22 cellular contexts compared by ENCODE assay signal in the genomic region with DNA sequence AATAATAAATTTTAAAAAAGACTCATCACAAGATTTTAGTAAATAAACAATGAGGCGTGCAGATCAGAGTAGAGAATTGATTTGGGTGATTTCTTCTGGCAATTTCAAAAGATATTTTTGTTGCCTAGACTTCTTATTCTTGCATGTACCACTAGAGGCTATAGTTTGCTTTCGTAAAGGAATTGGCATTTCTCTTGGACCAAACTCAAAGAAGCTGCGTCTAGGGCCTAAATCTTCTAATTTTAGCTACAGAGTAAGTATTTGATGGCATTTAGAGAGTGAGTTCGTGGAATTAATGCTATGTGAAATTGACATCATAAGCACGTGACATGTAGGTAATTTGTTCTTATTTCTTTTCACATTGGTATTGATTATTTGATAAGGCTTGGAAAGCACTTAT. TPM values are rescaled to one million over a fixed set of nuclear protein-coding genes. Genes with fewer than 3 reads are reported as not detected.
A peak's percentile ranks its signal among the peaks of the same experiment; 100 is the strongest.
DNase-seq lines count a peak whose midpoint lies in the region; ATAC-seq, FAIRE-seq and TF ChIP-seq lines count a peak whose summit lies in the region.
"Had no signal": no experiment of that assay in that cellular context is flagged by ENCODE, and none has a peak within 500 bp of the region (broad histone marks: within the 10 kb centered on the region; RNA-seq: fewer than 3 reads in every experiment).

No MANE protein-coding gene starts in this region.

- dilution Hi-C loops in endothelial cell of umbilical vein (cut with MboI; ENCODE audit: extremely low pct_ligation_motif_present, low sequenced_read_pairs) = no loop called here

- H3K9me1 ChIP-seq in endothelial cell of umbilical vein (replicated peaks; ENCODE audit: control insufficient read depth, extremely low read depth, insufficient read depth, low read length) = no peaks in the 10 kb centered on the region

- BruUV-seq in endothelial cell of umbilical vein (replicated peaks; lab: Mats Ljungman, UMichigan) = no TSS peak

- TF ChIP-seq POLR2A in endothelial cell of umbilical vein (IDR thresholded peaks at IDR 0.05; ENCODE audit: low read depth, low read length) (no peak), stomach (IDR thresholded peaks at IDR 0.05) (no peak)

- H3K9ac ChIP-seq in endothelial cell of umbilical vein (replicated peaks; ENCODE audit: extremely low read depth, insufficient read depth, low read length) = no peak overlapping the region
- H3K9ac ChIP-seq: parathyroid adenoma had no signal

- H4K20me1 ChIP-seq in endothelial cell of umbilical vein (replicated peaks; ENCODE audit: control insufficient read depth, extremely low read depth, insufficient read depth, low read length) = no peaks in the 10 kb centered on the region

- H3K9me3 Mint-ChIP-seq in type B pancreatic cell (no peaks in the 10 kb centered on the region), T-cell (no peaks in the 10 kb centered on the region)
- H3K9me3 Mint-ChIP-seq: activated CD4-positive, alpha-beta memory T cell treated with anti-CD3 and anti-CD28 coated beads for 36 hours; activated T-cell treated with anti-CD3 and anti-CD28 coated beads, Interleukin-2, amount 50 U/mL, for 24 hours; CD4-positive, alpha-beta T cell had no signal

- CTCF ChIA-PET in endothelial cell of umbilical vein (lab: Charles Lee) = interaction anchor here (1.1 to 1.2 kb wide), 2 partner anchors 20 to 47 kb away, joined by 3 read pairs; no protein-coding TSS in a partner anchor
- CTCF ChIA-PET in T-cell (lab: Charles Lee) = no interaction called here

- peaks cover 16% of the 10 kb centered on the region for H3K36me3 ChIP-seq in cardiac muscle cell
- H3K36me3 ChIP-seq in endothelial cell of umbilical vein (ENCODE audit: control insufficient read depth in 2 of 2, extremely low read depth in 1 of 2, insufficient read depth in 2 of 2, low read length in 2 of 2) = peaks cover 0 to 6% of the 10 kb centered on the region in 2 experiments
- peaks cover 7 to 47% (median 43%) of the 10 kb centered on the region in 4 donors for H3K36me3 ChIP-seq in stomach

- H3K27ac Mint-ChIP-seq in type B pancreatic cell (no peak overlapping the region), T-cell (no peak overlapping the region)
- H3K27ac Mint-ChIP-seq: activated CD4-positive, alpha-beta memory T cell treated with anti-CD3 and anti-CD28 coated beads for 36 hours; activated naive CD8-positive, alpha-beta T cell; activated T-cell treated with anti-CD3 and anti-CD28 coated beads, Interleukin-2, amount 50 U/mL, for 24 hours; CD4-positive, alpha-beta T cell had no signal

- H3K4me3 ChIP-seq in cardiac muscle cell = no peak overlapping the region
- H3K4me3 ChIP-seq in endothelial cell of umbilical vein (replicated peaks in 1 of 3; ENCODE audit: insufficient read depth in 1 of 3, low read depth in 1 of 3, low read length in 3 of 3) = no peak overlapping the region
- no peak overlapping the region for H3K4me3 ChIP-seq in stomach
- H3K4me3 ChIP-seq: lower lobe of right lung, transverse colon had no signal

- no peak for TF ChIP-seq EP300 in stomach (IDR thresholded peaks at IDR 0.05)

- H3K4me3 Mint-ChIP-seq in type B pancreatic cell (no peak overlapping the region), T-cell (no peak overlapping the region)
- H3K4me3 Mint-ChIP-seq: activated CD4-positive, alpha-beta memory T cell treated with anti-CD3 and anti-CD28 coated beads for 36 hours; activated naive CD8-positive, alpha-beta T cell; activated T-cell treated with anti-CD3 and anti-CD28 coated beads, Interleukin-2, amount 50 U/mL, for 24 hours; CD4-positive, alpha-beta T cell had no signal

- 58 to 85% (median 81%) methylated on average over 5 of the region's 5 CpGs for WGBS in stomach, 5 donors

- no peak overlapping the region for H3K4me2 ChIP-seq in endothelial cell of umbilical vein (ENCODE audit: insufficient read depth, low read length)

- H3K79me2 ChIP-seq in endothelial cell of umbilical vein (ENCODE audit: control insufficient read depth, insufficient read depth, low read length) = peaks cover under 1% of the 10 kb centered on the region

- H3K27me3 Mint-ChIP-seq in type B pancreatic cell (no peaks in the 10 kb centered on the region), T-cell (no peaks in the 10 kb centered on the region)
- H3K27me3 Mint-ChIP-seq: activated CD4-positive, alpha-beta memory T cell treated with anti-CD3 and anti-CD28 coated beads for 36 hours; activated naive CD8-positive, alpha-beta T cell; activated T-cell treated with anti-CD3 and anti-CD28 coated beads, Interleukin-2, amount 50 U/mL, for 24 hours; CD4-positive, alpha-beta T cell had no signal

- no peak overlapping the region for H2AFZ ChIP-seq in endothelial cell of umbilical vein (ENCODE audit: low read depth, low read length)
- H2AFZ ChIP-seq: parathyroid adenoma had no signal

- H3K4me1 Mint-ChIP-seq in type B pancreatic cell (ENCODE audit: unreplicated experiment) (peaks cover 4% of the 10 kb centered on the region), T-cell (peaks cover 9 to 12% (median 10%) of the 10 kb centered on the region in 3 donors)

- no peak for ATAC-seq in T-cell (replicated peaks in 1 of 4)
- ATAC-seq: lower lobe of right lung, Panc1 had no signal

- H3K27me3 ChIP-seq in cardiac muscle cell = no peaks in the 10 kb centered on the region
- no peaks in the 10 kb centered on the region for H3K27me3 ChIP-seq in endothelial cell of umbilical vein (ENCODE audit: control insufficient read depth in 2 of 2, insufficient read depth in 2 of 2, low read length in 2 of 2)
- H3K27me3 ChIP-seq in stomach = no peaks in the 10 kb centered on the region
- H3K27me3 ChIP-seq: transverse colon had no signal

- H3K27ac ChIP-seq in cardiac muscle cell (no peak overlapping the region), endothelial cell of umbilical vein (ENCODE audit: insufficient read depth, low read depth, low read length) (no peak overlapping the region), stomach (peak overlapping the region in 1 of 5 donors; percentile 59)
- H3K27ac ChIP-seq: lower lobe of right lung, parathyroid adenoma, transverse colon had no signal

- no peaks in the 10 kb centered on the region for H3K36me3 Mint-ChIP-seq in type B pancreatic cell
- H3K36me3 Mint-ChIP-seq in T-cell = peaks cover 31% of the 10 kb centered on the region

- FAIRE-seq in endothelial cell of umbilical vein (lab: Jason Lieb, UNC) = peak; percentile 56

- DNase-seq in cardiac muscle cell (ENCODE audit: low read depth in 1 of 2, low spot score in 1 of 2) = no peak
- no peak for DNase-seq in cardiac septum (ENCODE audit: low spot score)
- no peak for DNase-seq in endothelial cell of umbilical vein (ENCODE audit: low read depth, low spot score)
- DNase-seq in medulla oblongata (ENCODE audit: extremely low spot score) = peak; percentile 41
- no peak for DNase-seq in type B pancreatic cell (ENCODE audit: extremely low spot score, unreplicated experiment)
- DNase-seq in T-helper 2 cell = no peak
- DNase-seq in stomach = no peak
- DNase-seq in T-cell = no peak
- DNase-seq: 8988T; activated CD4-positive, alpha-beta memory T cell treated with anti-CD3 and anti-CD28 coated beads for 36 hours; activated T-cell treated with anti-CD3 and anti-CD28 coated beads, Interleukin-2, amount 50 U/mL, for 24 hours; CD4-positive, alpha-beta T cell; central memory CD4-positive, alpha-beta T cell; DMS79; HCEC 1CT; lower lobe of right lung; NCI-H1105 treated with DMSO at 0.1 percent for 48 hours; NCI-H774; transverse colon had no signal

- TF ChIP-seq CTCF in cardiac muscle cell (IDR thresholded peaks at IDR 0.05; ENCODE audit: low read depth, low read length) (peak; percentile 7), endothelial cell of umbilical vein (IDR thresholded peaks at IDR 0.05; ENCODE audit: extremely low read depth in 1 of 2, insufficient read depth in 1 of 2, low read depth in 1 of 2, low read length in 2 of 2) (no peak), type B pancreatic cell (conservative IDR thresholded peaks at IDR 0.05) (peak; percentile 34), stomach (IDR thresholded peaks at IDR 0.05) (no peak)

- POLR2A ChIA-PET in endothelial cell of umbilical vein (lab: Charles Lee) = no interaction called here
- POLR2A ChIA-PET in T-cell (lab: Charles Lee) = interaction anchor here in 1 of 2 donors (0.6 kb wide), 1 partner anchor 253 kb away, joined by 3 read pairs; no protein-coding TSS in a partner anchor

- intact Hi-C loops in cardiac septum (cut with DNase I) = no loop called here
- intact Hi-C loops in endothelial cell of umbilical vein (cut with micrococcal nuclease) = no loop called here
- intact Hi-C loops in stomach (cut with DNase I; ENCODE audit: low total_unique reads) = no loop called here

- no peaks in the 10 kb centered on the region for H3K4me1 ChIP-seq in cardiac muscle cell (ENCODE audit: low read depth)
- peaks cover 12% of the 10 kb centered on the region for H3K4me1 ChIP-seq in endothelial cell of umbilical vein (ENCODE audit: control insufficient read depth, extremely low read depth, insufficient read depth, low read length)
- H3K4me1 ChIP-seq in stomach = peaks cover 0 to 33% (median 18%) of the 10 kb centered on the region in 4 donors
- H3K4me1 ChIP-seq: lower lobe of right lung, parathyroid adenoma had no signal

- H3K9me3 ChIP-seq in cardiac muscle cell (ENCODE audit: low read depth) (no peaks in the 10 kb centered on the region), endothelial cell of umbilical vein (replicated peaks; ENCODE audit: control insufficient read depth, insufficient read depth, low read length) (no peaks in the 10 kb centered on the region), stomach (no peaks in the 10 kb centered on the region)
- H3K9me3 ChIP-seq: lower lobe of right lung, transverse colon had no signal

RNA-seq across cellular contexts. Expression of gene ABCC11, which starts 24.4 kb away (rescaled TPM):
- total RNA-seq in cardiac muscle cell (0.14 and 0.18 TPM in 2 replicates), cardiac septum (0.30 TPM), endothelial cell of umbilical vein (not detected in 2 replicates), type B pancreatic cell (ENCODE audit: low replicate concordance) (0.07 and 0.19 TPM in 2 replicates), stomach (under 1 TPM in 1 of 5 donors, not detected in 4; 0.73 TPM), T-cell (under 1 TPM in 3 of 5 donors, not detected in 2; 0.07 to 0.29 (median 0.25) TPM)
- polyA plus RNA-seq in cardiac muscle cell (0.05 and 1.3 TPM in 2 replicates), endothelial cell of umbilical vein (0.06 and 0.08 TPM in 2 replicates), stomach (under 1 TPM in 1 of 3 donors, not detected in 2; 0.03 TPM)
- not detected in 2 replicates for polyA plus RNA-seq in endothelial cell of umbilical vein (2011; cell fraction: cytosol; rRNA removed)
- polyA plus RNA-seq in endothelial cell of umbilical vein (2011; cell fraction: nucleus; rRNA removed) = 0.04 and 0.21 TPM in 2 replicates
- 0.12 TPM in 1 of 2 replicates, not detected in the other for polyA plus RNA-seq in endothelial cell of umbilical vein (2012)
- not detected in 2 replicates for polyA minus RNA-seq in endothelial cell of umbilical vein
- not detected for polyA minus RNA-seq in endothelial cell of umbilical vein (2011; cell fraction: cytosol; rRNA and poly(A)+ RNA removed)
- polyA minus RNA-seq in endothelial cell of umbilical vein (2011; cell fraction: nucleus; rRNA and poly(A)+ RNA removed) = not detected in 2 replicates
- total RNA-seq: lower lobe of right lung had no signal

RNA-seq across cellular contexts. Expression of gene LONP2, which starts 27.6 kb away (rescaled TPM):
- total RNA-seq in cardiac muscle cell (48.1 and 60.3 TPM in 2 replicates), cardiac septum (68.1 TPM), endothelial cell of umbilical vein (35.5 and 38.4 TPM in 2 replicates), type B pancreatic cell (ENCODE audit: low replicate concordance) (61.5 and 65.5 TPM in 2 replicates), stomach (100 to 1,000 TPM in 1 of 5 donors, 10 to 100 TPM in 4; 24.6 to 140 (median 37.3) TPM), T-cell (10 to 100 TPM; 69.9 to 92.9 (median 84.7) TPM)
- polyA plus RNA-seq in cardiac muscle cell (42.5 and 51.8 TPM in 2 replicates), endothelial cell of umbilical vein (13.5 and 13.6 TPM in 2 replicates), stomach (10 to 100 TPM; 13.0 to 23.0 (median 13.9) TPM)
- 12.2 and 13.1 TPM in 2 replicates for polyA plus RNA-seq in endothelial cell of umbilical vein (2011; cell fraction: cytosol; rRNA removed)
- polyA plus RNA-seq in endothelial cell of umbilical vein (2011; cell fraction: nucleus; rRNA removed) = 49.6 and 55.3 TPM in 2 replicates
- 25.6 and 28.0 TPM in 2 replicates for polyA plus RNA-seq in endothelial cell of umbilical vein (2012)
- 68.4 and 75.6 TPM in 2 replicates for polyA minus RNA-seq in endothelial cell of umbilical vein
- polyA minus RNA-seq in endothelial cell of umbilical vein (2011; cell fraction: cytosol; rRNA and poly(A)+ RNA removed) = 43.8 TPM
- 49.2 and 55.8 TPM in 2 replicates for polyA minus RNA-seq in endothelial cell of umbilical vein (2011; cell fraction: nucleus; rRNA and poly(A)+ RNA removed)

Comparison
In these comparisons a context has a peak if more than half of its experiments do, and no peak if none do; other contexts are left out.
1. CTCF ChIP-seq: peak in cardiac muscle cell (single experiment) and type B pancreatic cell (single experiment); none in endothelial cell of umbilical vein (0 of 2) and stomach (0 of 7).